16 cellular contexts compared by ENCODE assay signal in genomic region chr5:72167257-72167656, GRCh38. TPM values are rescaled to one million over a fixed set of nuclear protein-coding genes. Genes with fewer than 3 reads are reported as not detected.
DNase-seq lines count a peak whose midpoint lies in the region; ATAC-seq and TF ChIP-seq lines count a peak whose summit lies in the region.
"Had no signal": no experiment of that assay in that cellular context is flagged by ENCODE, and none has a peak within 500 bp of the region (broad histone marks: within the 10 kb centered on the region; RNA-seq: fewer than 3 reads in every experiment).

No MANE protein-coding gene starts in this region.

- H3K27me3 ChIP-seq in BE2C, result no peaks in the 10 kb centered on the region
- H3K27me3 ChIP-seq in OCI-LY3 (ENCODE audit: low read depth, low read length), result peaks cover 24% of the 10 kb centered on the region

- TF ChIP-seq CTCF in BE2C (IDR thresholded peaks at IDR 0.05; ENCODE audit: low read depth, low read length) (no peak), OCI-LY3 (IDR thresholded peaks at IDR 0.05; ENCODE audit: low read depth, low read length) (no peak), endothelial cell (IDR thresholded peaks at IDR 0.05; ENCODE audit: unreplicated experiment) (no peak), osteocyte (IDR thresholded peaks at IDR 0.05) (no peak)

- H4K20me1 ChIP-seq in OCI-LY3 (ENCODE audit: insufficient read depth, low read length), result no peaks in the 10 kb centered on the region

- ATAC-seq in GM19023 (IDR thresholded peaks at IDR 0.05; ENCODE audit: unreplicated experiment) (no peak), GM21619 (IDR thresholded peaks at IDR 0.05; ENCODE audit: unreplicated experiment) (no peak)
- ATAC-seq: natural killer cell had no signal

- peaks cover 3% of the 10 kb centered on the region for H3K27me3 Mint-ChIP-seq in endothelial cell (ENCODE audit: unreplicated experiment)
- no peaks in the 10 kb centered on the region for H3K27me3 Mint-ChIP-seq in osteocyte (ENCODE audit: unreplicated experiment)

- no peak overlapping the region for H3K9ac ChIP-seq in OCI-LY3 (ENCODE audit: low read length)

- H2AFZ ChIP-seq in OCI-LY3 (ENCODE audit: low read depth, low read length), result no peak overlapping the region

- DNase-seq in BE2C, result no peak
- no peak for DNase-seq in endothelial cell (ENCODE audit: low spot score)
- no peak for DNase-seq in osteocyte (ENCODE audit: extremely low spot score, unreplicated experiment)
- DNase-seq in GF-D8 (lab: John Stamatoyannopoulos, UW), result no peak
- no peak for DNase-seq in AG08396 (ENCODE audit: low spot score)
- DNase-seq: activated CD4-positive, CD25-positive, alpha-beta regulatory T cell treated with anti-CD3 and anti-CD28 coated beads, Interleukin-2, amount 50 U/mL, for 72 hours; activated effector memory CD4-positive, alpha-beta T cell treated with anti-CD3 and anti-CD28 coated beads, Interleukin-2, amount 50 U/mL, for 16 hours; GOT3; natural killer cell; SHP77 treated with DMSO at 0.1 percent for 48 hours; stimulated activated naive CD4-positive, alpha-beta T cell treated with Interleukin-2 at 50 U/mL for 16 hours had no signal

- no peak overlapping the region for H3K4me3 Mint-ChIP-seq in endothelial cell (ENCODE audit: unreplicated experiment)
- H3K4me3 Mint-ChIP-seq in osteocyte (ENCODE audit: unreplicated experiment), result no peak overlapping the region
- H3K4me3 Mint-ChIP-seq: natural killer cell had no signal

- H3K9me3 Mint-ChIP-seq in endothelial cell (ENCODE audit: unreplicated experiment) (no peaks in the 10 kb centered on the region), osteocyte (ENCODE audit: unreplicated experiment) (no peaks in the 10 kb centered on the region)
- H3K9me3 Mint-ChIP-seq: natural killer cell had no signal

- peak overlapping the region; percentile 44 for H3K4me3 ChIP-seq in BE2C (ENCODE audit: low read depth, low read length)
- 0 out of 2 replicates have a peak overlapping the region, but pooled peaks have one; percentile 29 for H3K4me3 ChIP-seq in OCI-LY3 (ENCODE audit: low read length)
- H3K4me3 ChIP-seq: lung had no signal

- H3K36me3 ChIP-seq in BE2C (peaks cover 2% of the 10 kb centered on the region; the same call in 1 of the 2 replicates), OCI-LY3 (replicated peaks; ENCODE audit: low read depth, low read length) (no peaks in the 10 kb centered on the region)

- H3K4me2 ChIP-seq in OCI-LY3 (ENCODE audit: low read length), result peak overlapping the region; percentile 54; the same call in 1 of the 2 replicates

- H3K36me3 Mint-ChIP-seq in endothelial cell (ENCODE audit: low read depth, unreplicated experiment) (peaks cover 17% of the 10 kb centered on the region), osteocyte (ENCODE audit: unreplicated experiment) (peaks cover 12% of the 10 kb centered on the region)
- H3K36me3 Mint-ChIP-seq: natural killer cell had no signal

- H3K9me3 ChIP-seq in BE2C (no peaks in the 10 kb centered on the region), OCI-LY3 (ENCODE audit: insufficient read depth, low read length) (no peaks in the 10 kb centered on the region)

- no peak overlapping the region for H3K27ac ChIP-seq in OCI-LY3 (ENCODE audit: low read length)
- H3K27ac ChIP-seq: HL-60 had no signal

- H3K4me1 ChIP-seq in BE2C (peaks cover 41% of the 10 kb centered on the region), OCI-LY3 (ENCODE audit: low read length) (peaks cover 20% of the 10 kb centered on the region)

- H3K79me2 ChIP-seq in OCI-LY3 (ENCODE audit: low read length), result no peaks in the 10 kb centered on the region

- H3K4me1 Mint-ChIP-seq in endothelial cell (ENCODE audit: unreplicated experiment) (peaks cover 32% of the 10 kb centered on the region), osteocyte (ENCODE audit: unreplicated experiment) (peaks cover 38% of the 10 kb centered on the region)
- H3K4me1 Mint-ChIP-seq: natural killer cell had no signal

- peak overlapping the region; percentile 55 for H3K27ac Mint-ChIP-seq in endothelial cell (ENCODE audit: unreplicated experiment)
- peak overlapping the region; percentile 95 for H3K27ac Mint-ChIP-seq in osteocyte (ENCODE audit: unreplicated experiment)
- H3K27ac Mint-ChIP-seq: natural killer cell had no signal

RNA-seq across cellular contexts. Expression of gene MAP1B, which starts 60.0 kb away (rescaled TPM):
- polyA plus RNA-seq in BE2C (2012; ENCODE audit: insufficient read depth, insufficient read length, low read depth), result 127 TPM
- total RNA-seq in endothelial cell (ENCODE audit: unreplicated experiment), result 251 TPM
- 189 and 207 TPM in 2 replicates for total RNA-seq in osteocyte
